In genomic region chr1:114669562-114670082, GRCh38 we compare ENCODE assay signal across 8 cellular contexts. TPM values are rescaled to one million over a fixed set of nuclear protein-coding genes. Genes with fewer than 3 reads are reported as not detected.
DNase-seq lines count a peak whose midpoint lies in the region; ATAC-seq and TF ChIP-seq lines count a peak whose summit lies in the region.

Gene DENND2C, minus strand, starts transcription at chr1:114670049. Its CDS starts 44,065 bp downstream, at chr1:114625984.

- peak within 1 kb of the TSS; percentile 89 for H3K4me3 Mint-ChIP-seq in activated CD8-positive, alpha-beta memory T cell treated with anti-CD3 and anti-CD28 coated beads, Interleukin-2, amount 10 ng/mL, durations not matched to agents 7 days and 5 days

- H3K27ac ChIP-seq in Peyer's patch: peak within 1 kb of the TSS; percentile 6 to 74 (median 67)
- peak within 1 kb of the TSS; percentile 67 to 83 (median 74) for H3K27ac ChIP-seq in esophagus muscularis mucosa (replicated peaks in 1 of 4)
- peak within 1 kb of the TSS; percentile 49 for H3K27ac ChIP-seq in neutrophil

- H3K27me3 ChIP-seq in Peyer's patch (no peaks in the 10 kb centered on the region), esophagus muscularis mucosa (no peaks in the 10 kb centered on the region), neutrophil (peaks cover 64% of the 10 kb centered on the region)

- CTCF ChIA-PET in activated CD8-positive, alpha-beta memory T cell treated with anti-CD3 and anti-CD28 coated beads, Interleukin-2, amount 10 ng/mL, durations not matched to agents 7 days and 5 days (lab: Charles Lee): interaction anchor here (0.7 to 1.3 kb wide), 3 partner anchors 47 to 328 kb away, joined by 3 to 5 read pairs (median 4); partner anchors contain the start of gene NRAS

- 0% methylated on average over 43 of the region's 50 CpGs for WGBS in esophagus muscularis mucosa

- peak; percentile 70 for ATAC-seq in activated CD8-positive, alpha-beta memory T cell treated with anti-CD3 and anti-CD28 coated beads, Interleukin-2, amount 10 ng/mL, durations not matched to agents 7 days and 5 days
- peak; percentile 63 for ATAC-seq in HG02798 (IDR thresholded peaks at IDR 0.05; ENCODE audit: poor library complexity, unreplicated experiment)

- H3K4me1 ChIP-seq in Peyer's patch (peaks cover 0 to 7% (median 0%) of the 10 kb centered on the region in 4 donors), esophagus muscularis mucosa (peaks cover 0 to 18% (median 14%) of the 10 kb centered on the region in 4 donors), neutrophil (ENCODE audit: control insufficient read depth in 1 of 2, insufficient read depth in 1 of 2, low read depth in 1 of 2, low read length in 1 of 2) (peaks cover 11 to 27% of the 10 kb centered on the region in 2 experiments)

- intact Hi-C loops in esophagus muscularis mucosa (cut with DNase I): loop anchor here (5.0 kb wide), 1 partner anchor 43 kb away; no protein-coding TSS in a partner anchor

- no peaks in the 10 kb centered on the region for H3K36me3 Mint-ChIP-seq in activated CD8-positive, alpha-beta memory T cell treated with anti-CD3 and anti-CD28 coated beads, Interleukin-2, amount 10 ng/mL, durations not matched to agents 7 days and 5 days

- H3K36me3 ChIP-seq in Peyer's patch (no peaks in the 10 kb centered on the region), esophagus muscularis mucosa (no peaks in the 10 kb centered on the region), neutrophil (no peaks in the 10 kb centered on the region)

- H3K9me3 ChIP-seq in Peyer's patch (no peaks in the 10 kb centered on the region), esophagus muscularis mucosa (no peaks in the 10 kb centered on the region), neutrophil (no peaks in the 10 kb centered on the region)

- no peak for DNase-seq in activated CD8-positive, alpha-beta memory T cell treated with anti-CD3 and anti-CD28 coated beads, Interleukin-2, amount 10 ng/mL, durations not matched to agents 7 days and 5 days
- DNase-seq in activated CD8-positive, alpha-beta memory T cell treated with anti-CD3 and anti-CD28 coated beads, Interleukin-2, amount 50 U/mL, for 4 hours: no peak
- DNase-seq in Peyer's patch (no peak), esophagus muscularis mucosa (ENCODE audit: extremely low spot score) (no peak), AG20443 (ENCODE audit: low spot score) (no peak), dermis blood vessel endothelial cell (no peak)

- peak within 1 kb of the TSS; percentile 52 for H3K27ac Mint-ChIP-seq in activated CD8-positive, alpha-beta memory T cell treated with anti-CD3 and anti-CD28 coated beads, Interleukin-2, amount 10 ng/mL, durations not matched to agents 7 days and 5 days

- TF ChIP-seq POLR2A in Peyer's patch (IDR thresholded peaks at IDR 0.05): no peak
- no peak for TF ChIP-seq POLR2A in esophagus muscularis mucosa (IDR thresholded peaks at IDR 0.05; ENCODE audit: low read depth)

- H3K4me1 Mint-ChIP-seq in activated CD8-positive, alpha-beta memory T cell treated with anti-CD3 and anti-CD28 coated beads, Interleukin-2, amount 10 ng/mL, durations not matched to agents 7 days and 5 days: peaks cover 12% of the 10 kb centered on the region

- no peak for TF ChIP-seq EP300 in esophagus muscularis mucosa (IDR thresholded peaks at IDR 0.05)

- H3K9me3 Mint-ChIP-seq in activated CD8-positive, alpha-beta memory T cell treated with anti-CD3 and anti-CD28 coated beads, Interleukin-2, amount 10 ng/mL, durations not matched to agents 7 days and 5 days (ENCODE audit: low read depth): no peaks in the 10 kb centered on the region

- H3K27me3 Mint-ChIP-seq in activated CD8-positive, alpha-beta memory T cell treated with anti-CD3 and anti-CD28 coated beads, Interleukin-2, amount 10 ng/mL, durations not matched to agents 7 days and 5 days: peaks cover 38% of the 10 kb centered on the region

- TF ChIP-seq CTCF in Peyer's patch (IDR thresholded peaks at IDR 0.05) (no peak), esophagus muscularis mucosa (IDR thresholded peaks at IDR 0.05) (no peak), neutrophil (IDR thresholded peaks at IDR 0.05) (no peak)

- H3K4me3 ChIP-seq in Peyer's patch: peak within 1 kb of the TSS; percentile 54 to 73 (median 67)
- H3K4me3 ChIP-seq in esophagus muscularis mucosa: peak within 1 kb of the TSS; percentile 66 to 94 (median 72)
- peak within 1 kb of the TSS; percentile 63 to 75 for H3K4me3 ChIP-seq in neutrophil (ENCODE audit: low read depth in 1 of 2, low read length in 1 of 2)

RNA-seq across cellular contexts. Expression of gene DENND2C, which starts in this region (rescaled TPM):
- under 1 TPM; 0.29 to 0.35 TPM for total RNA-seq in activated CD8-positive, alpha-beta memory T cell treated with anti-CD3 and anti-CD28 coated beads, Interleukin-2, amount 10 ng/mL, durations not matched to agents 7 days and 5 days
- total RNA-seq in Peyer's patch (10 to 100 TPM in 1 of 4 donors, 1 to 10 TPM in 1, under 1 TPM in 2; 0.35 to 17.3 (median 0.82) TPM), esophagus muscularis mucosa (1 to 10 TPM; 1.2 to 2.5 (median 2.0) TPM), dermis blood vessel endothelial cell (2.9 and 4.0 TPM in 2 replicates)

Comparison
In these comparisons a context has a peak if more than half of its experiments do, and no peak if none do; other contexts are left out.
1. Peak in ATAC-seq in activated CD8-positive, alpha-beta memory T cell treated with anti-CD3 and anti-CD28 coated beads, Interleukin-2, amount 10 ng/mL, durations not matched to agents 7 days and 5 days; RNA of the gene not detected or under 1 TPM.